8 cellular contexts compared by ENCODE assay signal in genomic region chr18:77127769-77128671, GRCh38. TPM values are rescaled to one million over a fixed set of nuclear protein-coding genes. Genes with fewer than 3 reads are reported as not detected.
DNase-seq lines count a peak whose midpoint lies in the region; TF ChIP-seq lines count a peak whose summit lies in the region.

No MANE protein-coding gene starts in this region.

- intact Hi-C loops in sigmoid colon (cut with DNase I), result no loop called here

- peak overlapping the region; percentile 79 for H3K4me2 ChIP-seq in GM23248 (ENCODE audit: unreplicated experiment)

- peaks cover 34% of the 10 kb centered on the region for H3F3A ChIP-seq in GM23248 (ENCODE audit: insufficient read depth)

- no peaks in the 10 kb centered on the region for H3K9me2 ChIP-seq in GM23248 (ENCODE audit: insufficient read depth)

- H3K4me1 ChIP-seq in GM23248 (ENCODE audit: insufficient read depth) (peaks cover 34% of the 10 kb centered on the region), sigmoid colon (peaks cover 0 to 56% (median 40%) of the 10 kb centered on the region in 4 donors)

- DNase-seq in DMS53 (lab: John Stamatoyannopoulos, UW) (peak; percentile 45), DMS53 treated with DMSO at 0.1 percent for 48 hours (lab: John Stamatoyannopoulos, UW; ENCODE audit: unreplicated experiment) (no peak), GM23248 (peak; percentile 94), NCI-H1694 (lab: John Stamatoyannopoulos, UW) (peak; percentile 53), fibroblast of the aortic adventitia (ENCODE audit: low read depth) (peak; percentile 97), sigmoid colon (peak; percentile 73), cerebellum (ENCODE audit: low spot score) (no peak)
- peak; percentile 40 for DNase-seq in activated CD4-positive, alpha-beta T cell treated with anti-CD3 and anti-CD28 coated beads, Interleukin-2, amount 50 U/mL, for 1 hour

- no peak for TF ChIP-seq CTCF in fibroblast of the aortic adventitia (IDR thresholded peaks at IDR 0.05; ENCODE audit: insufficient read depth, low read length)
- TF ChIP-seq CTCF in sigmoid colon (IDR thresholded peaks at IDR 0.05), result no peak

- H3K9me3 ChIP-seq in GM23248 (ENCODE audit: low read depth) (no peaks in the 10 kb centered on the region), sigmoid colon (no peaks in the 10 kb centered on the region)

- peak in 1 of 4 donors; percentile 31 for TF ChIP-seq EP300 in sigmoid colon (IDR thresholded peaks at IDR 0.05)

- H3K36me3 ChIP-seq in GM23248 (ENCODE audit: low read depth), result no peaks in the 10 kb centered on the region
- H3K36me3 ChIP-seq in sigmoid colon, result no peaks in the 10 kb centered on the region

- no peak for TF ChIP-seq POLR2A in sigmoid colon (IDR thresholded peaks at IDR 0.05)

- H4K20me1 ChIP-seq in GM23248 (ENCODE audit: insufficient read depth), result no peaks in the 10 kb centered on the region

- peak overlapping the region; percentile 34 for H3K9ac ChIP-seq in GM23248

- H3K27me3 ChIP-seq in GM23248 (replicated peaks; ENCODE audit: insufficient read depth) (no peaks in the 10 kb centered on the region), sigmoid colon (peaks cover 16 to 54% (median 24%) of the 10 kb centered on the region in 3 donors)

- peak overlapping the region; percentile 55 for H3K4me3 ChIP-seq in GM23248
- H3K4me3 ChIP-seq in fibroblast of the aortic adventitia (ENCODE audit: low read depth, low read length), result no peak overlapping the region
- H3K4me3 ChIP-seq in sigmoid colon, result no peak overlapping the region

- 0 out of 2 replicates have a peak overlapping the region, but pooled peaks have one; percentile 4 for H2AFZ ChIP-seq in GM23248

- H3K27ac ChIP-seq in GM23248 (peak overlapping the region; percentile 82), sigmoid colon (peak overlapping the region; percentile 43 to 88 (median 77))

- no peaks in the 10 kb centered on the region for H3K79me2 ChIP-seq in GM23248 (ENCODE audit: insufficient read depth)

- WGBS in GM23248 (ENCODE audit: low coverage in 1 of 2, low lambda C conversion rate in 2 of 2, missing lambda C conversion rate in 2 of 2), 2 experiments, result 15 to 19% methylated on average over 11 of the region's 11 CpGs
- 14 to 33% methylated on average over 11 of the region's 11 CpGs for WGBS in sigmoid colon, 2 donors

- in situ Hi-C loops in GM23248 (cut with MboI), result no loop called here

RNA-seq across cellular contexts. Expression of gene MBP, which starts 4.6 kb away (rescaled TPM):
- 2.2 and 2.7 TPM in 2 replicates for total RNA-seq in GM23248 (2014; rRNA removed; shearing (Covaris generic))
- polyA plus RNA-seq in GM23248 (2016; fragmentation: Nextera tagmentation; extraction: Ambion mirVana), result 2.9 and 3.3 TPM in 2 replicates
- total RNA-seq in fibroblast of the aortic adventitia (ENCODE audit: low replicate concordance), result 25.8 and 54.1 TPM in 2 replicates
- total RNA-seq in sigmoid colon, result 10 to 100 TPM; 24.0 to 30.7 (median 27.4) TPM
- 10 to 100 TPM; 18.3 to 22.2 (median 20.6) TPM for polyA plus RNA-seq in sigmoid colon
- 22.5 TPM for total RNA-seq in cerebellum

Comparison
In these comparisons a context has a peak if more than half of its experiments do, and no peak if none do; other contexts are left out.
1. DNase-seq: peak in DMS53 (single experiment), GM23248 (single experiment), NCI-H1694 (single experiment), activated CD4-positive, alpha-beta T cell treated with anti-CD3 and anti-CD28 coated beads, Interleukin-2, amount 50 U/mL, for 1 hour (single experiment), fibroblast of the aortic adventitia (single experiment) and sigmoid colon (single experiment); none in DMS53 treated with DMSO at 0.1 percent for 48 hours (single experiment) and cerebellum (single experiment).